In genomic region chr7:103037476-103037822, GRCh38 we compare ENCODE assay signal across 18 cellular contexts.
"Had no signal": no experiment of that assay in that cellular context is flagged by ENCODE, and none has a peak within 500 bp of the region (broad histone marks: within the 10 kb centered on the region; RNA-seq: fewer than 3 reads in every experiment).

No MANE protein-coding gene starts in this region.

- H3K4me3 ChIP-seq: dorsolateral prefrontal cortex, gastrocnemius medialis, lower lobe of right lung, prostate gland, right atrium auricular region, sigmoid colon, suprapubic skin, transverse colon, upper lobe of right lung, uterus had no signal

- H3K36me3 ChIP-seq: gastrocnemius medialis, lower lobe of right lung, prostate gland, right atrium auricular region, sigmoid colon, suprapubic skin, transverse colon, upper lobe of right lung, uterus had no signal

- H3K27ac ChIP-seq: dorsolateral prefrontal cortex, epithelial cell of prostate, gastrocnemius medialis, lower lobe of right lung, prostate gland, right atrium auricular region, sigmoid colon, suprapubic skin, transverse colon, upper lobe of right lung, uterus had no signal

- H3K9me3 ChIP-seq: gastrocnemius medialis, prostate gland, right atrium auricular region, sigmoid colon, suprapubic skin, transverse colon, upper lobe of right lung, uterus had no signal

- H3K4me1 ChIP-seq: gastrocnemius medialis, lower lobe of right lung, prostate gland, right atrium auricular region, sigmoid colon, suprapubic skin, transverse colon, upper lobe of right lung, uterus had no signal

- H3K27me3 Mint-ChIP-seq: stimulated activated naive CD8-positive, alpha-beta T cell treated with anti-CD3 and anti-CD28 coated beads, Interleukin-15, amount 100 ng/mL, for 72 hours had no signal

- H3K27me3 ChIP-seq: dorsolateral prefrontal cortex, gastrocnemius medialis, right atrium auricular region, sigmoid colon, suprapubic skin, transverse colon, upper lobe of right lung, uterus had no signal

- H3K4me1 Mint-ChIP-seq: stimulated activated naive CD8-positive, alpha-beta T cell treated with anti-CD3 and anti-CD28 coated beads, Interleukin-15, amount 100 ng/mL, for 72 hours had no signal

- H3K27ac Mint-ChIP-seq: naive thymus-derived CD8-positive, alpha-beta T cell; stimulated activated naive CD8-positive, alpha-beta T cell treated with anti-CD3 and anti-CD28 coated beads, Interleukin-15, amount 100 ng/mL, for 72 hours had no signal

- H3K4me3 Mint-ChIP-seq: naive thymus-derived CD8-positive, alpha-beta T cell; stimulated activated naive CD8-positive, alpha-beta T cell treated with anti-CD3 and anti-CD28 coated beads, Interleukin-15, amount 100 ng/mL, for 72 hours had no signal

- DNase-seq: effector CD4-positive, alpha-beta T cell; foreskin fibroblast; gastrocnemius medialis; head of caudate nucleus; naive thymus-derived CD8-positive, alpha-beta T cell; nucleus accumbens; sigmoid colon; stimulated activated naive CD4-positive, alpha-beta T cell; stimulated activated naive CD8-positive, alpha-beta T cell treated with anti-CD3 and anti-CD28 coated beads, Interleukin-15, amount 100 ng/mL, for 72 hours; transverse colon; uterus had no signal
